8 cellular contexts compared by ENCODE assay signal in the genomic region with DNA sequence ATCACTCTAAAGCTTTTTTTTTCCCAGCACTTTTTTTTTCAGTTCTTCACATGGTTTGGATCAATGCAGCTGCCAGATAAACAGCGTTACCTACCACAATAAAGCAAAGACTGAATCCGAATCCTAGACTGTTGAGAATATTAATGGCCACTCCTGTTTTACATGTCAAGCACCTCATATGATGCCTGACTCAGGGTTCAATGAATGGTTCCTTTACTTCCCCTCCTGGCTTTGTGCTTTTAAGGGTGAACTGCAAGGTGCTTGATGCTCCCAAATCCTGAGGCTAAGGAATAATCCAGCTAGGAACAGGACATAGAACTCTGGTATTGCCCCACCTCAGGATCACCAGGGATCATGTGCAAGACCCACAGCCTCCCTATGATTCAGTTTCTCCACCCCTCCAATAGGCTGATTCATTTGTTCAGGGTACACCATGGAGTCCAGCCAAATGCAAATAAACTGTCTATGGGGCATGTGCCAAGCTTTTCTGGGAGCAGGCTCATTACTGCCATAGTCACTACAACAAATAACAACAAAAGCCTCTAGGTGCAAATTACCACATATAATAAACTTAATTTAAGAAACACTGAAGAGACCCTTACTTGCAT.
DNase-seq lines count a peak whose midpoint lies in the region; ATAC-seq and TF ChIP-seq lines count a peak whose summit lies in the region.

No MANE protein-coding gene starts in this region.

- no peak for TF ChIP-seq EP300 in esophagus muscularis mucosa (IDR thresholded peaks at IDR 0.05)

- H3K36me3 ChIP-seq in colonic mucosa (no peaks in the 10 kb centered on the region), esophagus muscularis mucosa (no peaks in the 10 kb centered on the region)

- WGBS in esophagus muscularis mucosa: 85% methylated on average over 2 of the region's 2 CpGs

- H3K9ac ChIP-seq in colonic mucosa (ENCODE audit: low read depth in 2 of 2, low read length in 2 of 2): no peak overlapping the region

- TF ChIP-seq POLR2A in esophagus muscularis mucosa (IDR thresholded peaks at IDR 0.05; ENCODE audit: low read depth): no peak

- TF ChIP-seq CTCF in AG09309 (IDR thresholded peaks at IDR 0.05; ENCODE audit: control insufficient read depth, insufficient read depth, low read depth, low read length, missing control alignments): no peak
- no peak for TF ChIP-seq CTCF in colonic mucosa (IDR thresholded peaks at IDR 0.05)
- no peak for TF ChIP-seq CTCF in esophagus muscularis mucosa (IDR thresholded peaks at IDR 0.05)

- intact Hi-C loops in colonic mucosa (cut with DNase I): no loop called here
- intact Hi-C loops in esophagus muscularis mucosa (cut with DNase I): loop anchor here (5.0 kb wide), 1 partner anchor 104 kb away; a partner anchor contains a TSS

- H3K27me3 ChIP-seq in colonic mucosa (no peaks in the 10 kb centered on the region), esophagus muscularis mucosa (no peaks in the 10 kb centered on the region)

- no peak for ATAC-seq in GM21723 (IDR thresholded peaks at IDR 0.05; ENCODE audit: unreplicated experiment)

- DNase-seq in AG09309 (ENCODE audit: low read depth) (peak; percentile 55), MV-4-11 (lab: John Stamatoyannopoulos, UW) (peak; percentile 34), colonic mucosa (peak; percentile 65), midbrain (lab: John Stamatoyannopoulos, UW) (peak; percentile 45), cerebellar cortex (ENCODE audit: low spot score) (no peak), esophagus muscularis mucosa (ENCODE audit: extremely low spot score) (no peak), NCI-H748 (lab: John Stamatoyannopoulos, UW; ENCODE audit: unreplicated experiment) (no peak)

- H3K4me3 ChIP-seq in AG09309 (ENCODE audit: control insufficient read depth, low read depth, low read length) (no peak overlapping the region), colonic mucosa (no peak overlapping the region), esophagus muscularis mucosa (no peak overlapping the region)

- H3K27ac ChIP-seq in colonic mucosa (peak overlapping the region; percentile 9), esophagus muscularis mucosa (replicated peaks in 1 of 4) (peak overlapping the region in 1 of 4 donors; percentile 22)

- H3K9me3 ChIP-seq in colonic mucosa (no peaks in the 10 kb centered on the region), esophagus muscularis mucosa (no peaks in the 10 kb centered on the region)

- H3K4me1 ChIP-seq in colonic mucosa (no peaks in the 10 kb centered on the region), esophagus muscularis mucosa (peaks cover 44 to 61% (median 56%) of the 10 kb centered on the region in 4 donors)

Comparison
In these comparisons a context has a peak if more than half of its experiments do, and no peak if none do; other contexts are left out.
1. DNase-seq: peak in AG09309 (single experiment), MV-4-11 (single experiment), colonic mucosa (single experiment) and midbrain (single experiment); none in cerebellar cortex (single experiment), esophagus muscularis mucosa (single experiment) and NCI-H748 (single experiment).